2 cellular contexts compared by ENCODE assay signal in the genomic region with DNA sequence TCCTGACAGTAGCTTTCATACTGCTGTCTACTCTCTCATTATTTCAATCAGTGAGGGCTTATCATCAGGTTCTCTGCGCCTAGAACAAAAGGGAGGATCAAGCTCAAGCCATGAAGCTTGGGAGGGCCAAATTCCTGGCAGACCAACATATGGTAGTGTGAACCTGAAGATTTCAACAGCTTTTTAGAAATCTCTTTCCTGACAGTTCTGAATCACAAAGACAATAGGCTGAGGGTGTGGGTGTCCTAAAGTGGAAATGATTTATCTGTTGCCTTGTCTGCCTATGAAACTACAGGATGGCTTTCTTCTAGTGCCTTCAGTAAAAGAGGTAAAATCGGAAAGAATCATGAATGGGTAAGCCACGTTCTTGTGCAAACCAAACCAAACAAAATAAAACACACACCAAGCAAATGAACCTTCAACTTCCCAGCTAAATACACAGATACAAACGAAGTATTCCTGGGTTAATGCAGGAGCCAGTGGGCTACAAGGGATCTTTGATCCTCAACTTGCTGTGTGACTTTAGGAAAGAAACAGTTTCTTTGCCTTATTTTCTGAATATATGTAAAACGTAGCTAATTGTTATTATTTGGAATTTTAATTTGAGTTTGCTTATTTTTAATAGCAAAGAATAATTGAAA.
TF ChIP-seq lines count a peak whose summit lies in the region.

No MANE protein-coding gene starts in this region.

TF ChIP-seq in HepG2, 621 proteins besides CTCF, POLR2A, EP300 and RAD21:
- TF ChIP-seq HNF4A (CRISPR knock-in tag; IDR thresholded peaks at IDR 0.05) (peak; percentile 62), ISL2 (CRISPR knock-in tag; IDR thresholded peaks at IDR 0.05) (no peak), EZH2 (conservative IDR thresholded peaks at IDR 0.05; ENCODE audit: low read depth, low read length) (no peak), NFKBIZ (CRISPR knock-in tag; IDR thresholded peaks at IDR 0.05) (no peak)
- TF ChIP-seq, protein P1, sequence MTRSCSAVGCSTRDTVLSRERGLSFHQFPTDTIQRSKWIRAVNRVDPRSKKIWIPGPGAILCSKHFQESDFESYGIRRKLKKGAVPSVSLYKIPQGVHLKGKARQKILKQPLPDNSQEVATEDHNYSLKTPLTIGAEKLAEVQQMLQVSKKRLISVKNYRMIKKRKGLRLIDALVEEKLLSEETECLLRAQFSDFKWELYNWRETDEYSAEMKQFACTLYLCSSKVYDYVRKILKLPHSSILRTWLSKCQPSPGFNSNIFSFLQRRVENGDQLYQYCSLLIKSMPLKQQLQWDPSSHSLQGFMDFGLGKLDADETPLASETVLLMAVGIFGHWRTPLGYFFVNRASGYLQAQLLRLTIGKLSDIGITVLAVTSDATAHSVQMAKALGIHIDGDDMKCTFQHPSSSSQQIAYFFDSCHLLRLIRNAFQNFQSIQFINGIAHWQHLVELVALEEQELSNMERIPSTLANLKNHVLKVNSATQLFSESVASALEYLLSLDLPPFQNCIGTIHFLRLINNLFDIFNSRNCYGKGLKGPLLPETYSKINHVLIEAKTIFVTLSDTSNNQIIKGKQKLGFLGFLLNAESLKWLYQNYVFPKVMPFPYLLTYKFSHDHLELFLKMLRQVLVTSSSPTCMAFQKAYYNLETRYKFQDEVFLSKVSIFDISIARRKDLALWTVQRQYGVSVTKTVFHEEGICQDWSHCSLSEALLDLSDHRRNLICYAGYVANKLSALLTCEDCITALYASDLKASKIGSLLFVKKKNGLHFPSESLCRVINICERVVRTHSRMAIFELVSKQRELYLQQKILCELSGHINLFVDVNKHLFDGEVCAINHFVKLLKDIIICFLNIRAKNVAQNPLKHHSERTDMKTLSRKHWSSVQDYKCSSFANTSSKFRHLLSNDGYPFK (CRISPR knock-in tag; IDR thresholded peaks at IDR 0.05; ENCODE audit: borderline replicate concordance) = no peak
- TF ChIP-seq, protein P2, sequence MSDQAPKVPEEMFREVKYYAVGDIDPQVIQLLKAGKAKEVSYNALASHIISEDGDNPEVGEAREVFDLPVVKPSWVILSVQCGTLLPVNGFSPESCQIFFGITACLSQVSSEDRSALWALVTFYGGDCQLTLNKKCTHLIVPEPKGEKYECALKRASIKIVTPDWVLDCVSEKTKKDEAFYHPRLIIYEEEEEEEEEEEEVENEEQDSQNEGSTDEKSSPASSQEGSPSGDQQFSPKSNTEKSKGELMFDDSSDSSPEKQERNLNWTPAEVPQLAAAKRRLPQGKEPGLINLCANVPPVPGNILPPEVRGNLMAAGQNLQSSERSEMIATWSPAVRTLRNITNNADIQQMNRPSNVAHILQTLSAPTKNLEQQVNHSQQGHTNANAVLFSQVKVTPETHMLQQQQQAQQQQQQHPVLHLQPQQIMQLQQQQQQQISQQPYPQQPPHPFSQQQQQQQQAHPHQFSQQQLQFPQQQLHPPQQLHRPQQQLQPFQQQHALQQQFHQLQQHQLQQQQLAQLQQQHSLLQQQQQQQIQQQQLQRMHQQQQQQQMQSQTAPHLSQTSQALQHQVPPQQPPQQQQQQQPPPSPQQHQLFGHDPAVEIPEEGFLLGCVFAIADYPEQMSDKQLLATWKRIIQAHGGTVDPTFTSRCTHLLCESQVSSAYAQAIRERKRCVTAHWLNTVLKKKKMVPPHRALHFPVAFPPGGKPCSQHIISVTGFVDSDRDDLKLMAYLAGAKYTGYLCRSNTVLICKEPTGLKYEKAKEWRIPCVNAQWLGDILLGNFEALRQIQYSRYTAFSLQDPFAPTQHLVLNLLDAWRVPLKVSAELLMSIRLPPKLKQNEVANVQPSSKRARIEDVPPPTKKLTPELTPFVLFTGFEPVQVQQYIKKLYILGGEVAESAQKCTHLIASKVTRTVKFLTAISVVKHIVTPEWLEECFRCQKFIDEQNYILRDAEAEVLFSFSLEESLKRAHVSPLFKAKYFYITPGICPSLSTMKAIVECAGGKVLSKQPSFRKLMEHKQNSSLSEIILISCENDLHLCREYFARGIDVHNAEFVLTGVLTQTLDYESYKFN (CRISPR knock-in tag; conservative IDR thresholded peaks at IDR 0.05) = 0 out of 2 replicates have a peak, but pooled peaks have one; percentile 20

TF ChIP-seq in K562, 482 proteins besides CTCF, POLR2A, EP300 and RAD21:
- TF ChIP-seq, protein P3, sequence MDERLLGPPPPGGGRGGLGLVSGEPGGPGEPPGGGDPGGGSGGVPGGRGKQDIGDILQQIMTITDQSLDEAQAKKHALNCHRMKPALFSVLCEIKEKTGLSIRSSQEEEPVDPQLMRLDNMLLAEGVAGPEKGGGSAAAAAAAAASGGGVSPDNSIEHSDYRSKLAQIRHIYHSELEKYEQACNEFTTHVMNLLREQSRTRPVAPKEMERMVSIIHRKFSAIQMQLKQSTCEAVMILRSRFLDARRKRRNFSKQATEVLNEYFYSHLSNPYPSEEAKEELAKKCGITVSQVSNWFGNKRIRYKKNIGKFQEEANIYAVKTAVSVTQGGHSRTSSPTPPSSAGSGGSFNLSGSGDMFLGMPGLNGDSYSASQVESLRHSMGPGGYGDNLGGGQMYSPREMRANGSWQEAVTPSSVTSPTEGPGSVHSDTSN (CRISPR knock-in tag; IDR thresholded peaks at IDR 0.05; ENCODE audit: low read depth) = no peak
- TF ChIP-seq, protein P3 (tag; conservative IDR thresholded peaks at IDR 0.05; ENCODE audit: low read depth) = peak; percentile 79
- TF ChIP-seq CXXC5 (CRISPR knock-in tag; IDR thresholded peaks at IDR 0.05) = peak; percentile 46
- TF ChIP-seq HDAC2 (IDR thresholded peaks at IDR 0.05) = 0 out of 2 replicates have a peak, but pooled peaks have one; percentile 31
- peak; percentile 83 for TF ChIP-seq MEIS2 (IDR thresholded peaks at IDR 0.05; ENCODE audit: partially characterized antibody)
- TF ChIP-seq ZNF324 (CRISPR knock-in tag; IDR thresholded peaks at IDR 0.05) = 0 out of 2 replicates have a peak, but pooled peaks have one; percentile 10
- TF ChIP-seq, protein P4, sequence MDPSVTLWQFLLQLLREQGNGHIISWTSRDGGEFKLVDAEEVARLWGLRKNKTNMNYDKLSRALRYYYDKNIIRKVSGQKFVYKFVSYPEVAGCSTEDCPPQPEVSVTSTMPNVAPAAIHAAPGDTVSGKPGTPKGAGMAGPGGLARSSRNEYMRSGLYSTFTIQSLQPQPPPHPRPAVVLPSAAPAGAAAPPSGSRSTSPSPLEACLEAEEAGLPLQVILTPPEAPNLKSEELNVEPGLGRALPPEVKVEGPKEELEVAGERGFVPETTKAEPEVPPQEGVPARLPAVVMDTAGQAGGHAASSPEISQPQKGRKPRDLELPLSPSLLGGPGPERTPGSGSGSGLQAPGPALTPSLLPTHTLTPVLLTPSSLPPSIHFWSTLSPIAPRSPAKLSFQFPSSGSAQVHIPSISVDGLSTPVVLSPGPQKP (CRISPR knock-in tag; IDR thresholded peaks at IDR 0.05) = no peak
- TF ChIP-seq SIX5 (IDR thresholded peaks at IDR 0.05; ENCODE audit: borderline replicate concordance in 1 of 2, insufficient read depth in 1 of 2, low read depth in 1 of 2, low read length in 2 of 2) = no peak
- TF ChIP-seq, protein P5, sequence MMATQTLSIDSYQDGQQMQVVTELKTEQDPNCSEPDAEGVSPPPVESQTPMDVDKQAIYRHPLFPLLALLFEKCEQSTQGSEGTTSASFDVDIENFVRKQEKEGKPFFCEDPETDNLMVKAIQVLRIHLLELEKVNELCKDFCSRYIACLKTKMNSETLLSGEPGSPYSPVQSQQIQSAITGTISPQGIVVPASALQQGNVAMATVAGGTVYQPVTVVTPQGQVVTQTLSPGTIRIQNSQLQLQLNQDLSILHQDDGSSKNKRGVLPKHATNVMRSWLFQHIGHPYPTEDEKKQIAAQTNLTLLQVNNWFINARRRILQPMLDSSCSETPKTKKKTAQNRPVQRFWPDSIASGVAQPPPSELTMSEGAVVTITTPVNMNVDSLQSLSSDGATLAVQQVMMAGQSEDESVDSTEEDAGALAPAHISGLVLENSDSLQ (IDR thresholded peaks at IDR 0.05) = peak; percentile 86
- no peak for TF ChIP-seq FUS (optimal IDR thresholded peaks at IDR 0.05; ENCODE audit: low read depth, low read length)
- 0 out of 4 replicates have a peak, but pooled peaks of 1 of the 2 experiments have one; percentile 10 for TF ChIP-seq RCOR1 (IDR thresholded peaks at IDR 0.05; ENCODE audit: borderline replicate concordance in 1 of 2, low read depth in 2 of 2, low read length in 2 of 2)
- TF ChIP-seq HDAC1 (IDR thresholded peaks at IDR 0.05) = peak in 1 of 2 experiments; percentile 31; a peak in 1 of 4 replicates
- TF ChIP-seq KDM1A (IDR thresholded peaks at IDR 0.05) = peak; percentile 53 to 71; a peak in 3 of 4 replicates
- TF ChIP-seq, protein P6, sequence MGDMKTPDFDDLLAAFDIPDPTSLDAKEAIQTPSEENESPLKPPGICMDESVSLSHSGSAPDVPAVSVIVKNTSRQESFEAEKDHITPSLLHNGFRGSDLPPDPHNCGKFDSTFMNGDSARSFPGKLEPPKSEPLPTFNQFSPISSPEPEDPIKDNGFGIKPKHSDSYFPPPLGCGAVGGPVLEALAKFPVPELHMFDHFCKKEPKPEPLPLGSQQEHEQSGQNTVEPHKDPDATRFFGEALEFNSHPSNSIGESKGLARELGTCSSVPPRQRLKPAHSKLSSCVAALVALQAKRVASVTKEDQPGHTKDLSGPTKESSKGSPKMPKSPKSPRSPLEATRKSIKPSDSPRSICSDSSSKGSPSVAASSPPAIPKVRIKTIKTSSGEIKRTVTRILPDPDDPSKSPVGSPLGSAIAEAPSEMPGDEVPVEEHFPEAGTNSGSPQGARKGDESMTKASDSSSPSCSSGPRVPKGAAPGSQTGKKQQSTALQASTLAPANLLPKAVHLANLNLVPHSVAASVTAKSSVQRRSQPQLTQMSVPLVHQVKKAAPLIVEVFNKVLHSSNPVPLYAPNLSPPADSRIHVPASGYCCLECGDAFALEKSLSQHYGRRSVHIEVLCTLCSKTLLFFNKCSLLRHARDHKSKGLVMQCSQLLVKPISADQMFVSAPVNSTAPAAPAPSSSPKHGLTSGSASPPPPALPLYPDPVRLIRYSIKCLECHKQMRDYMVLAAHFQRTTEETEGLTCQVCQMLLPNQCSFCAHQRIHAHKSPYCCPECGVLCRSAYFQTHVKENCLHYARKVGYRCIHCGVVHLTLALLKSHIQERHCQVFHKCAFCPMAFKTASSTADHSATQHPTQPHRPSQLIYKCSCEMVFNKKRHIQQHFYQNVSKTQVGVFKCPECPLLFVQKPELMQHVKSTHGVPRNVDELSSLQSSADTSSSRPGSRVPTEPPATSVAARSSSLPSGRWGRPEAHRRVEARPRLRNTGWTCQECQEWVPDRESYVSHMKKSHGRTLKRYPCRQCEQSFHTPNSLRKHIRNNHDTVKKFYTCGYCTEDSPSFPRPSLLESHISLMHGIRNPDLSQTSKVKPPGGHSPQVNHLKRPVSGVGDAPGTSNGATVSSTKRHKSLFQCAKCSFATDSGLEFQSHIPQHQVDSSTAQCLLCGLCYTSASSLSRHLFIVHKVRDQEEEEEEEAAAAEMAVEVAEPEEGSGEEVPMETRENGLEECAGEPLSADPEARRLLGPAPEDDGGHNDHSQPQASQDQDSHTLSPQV (IDR thresholded peaks at IDR 0.05) = no peak
- peak; percentile 38; the same call in 1 of the 2 replicates for TF ChIP-seq TEAD4 (IDR thresholded peaks at IDR 0.05; ENCODE audit: low read length)
- TF ChIP-seq TEAD4 (CRISPR knock-in tag; IDR thresholded peaks at IDR 0.05; ENCODE audit: borderline replicate concordance) = no peak
- 0 out of 2 replicates have a peak, but pooled peaks have one; percentile 11 for TF ChIP-seq L3MBTL2 (IDR thresholded peaks at IDR 0.05)
- TF ChIP-seq SOX6 (IDR thresholded peaks at IDR 0.05) = peak; percentile 75
- peak; percentile 40 for TF ChIP-seq CBFA2T3 (IDR thresholded peaks at IDR 0.05)
TF ChIP-seq in K562: peak in this region for 13.
